Comparison of ENCODE assay signal across 2 cellular contexts in genomic region chr17:42424991-42425610, GRCh38.
TF ChIP-seq lines count a peak whose summit lies in the region.

No MANE protein-coding gene starts in this region.

TF ChIP-seq in SK-N-SH, 30 proteins besides CTCF, POLR2A, EP300 and RAD21 (continued from another document):
- no peak for TF ChIP-seq REST (IDR thresholded peaks at IDR 0.05; ENCODE audit: low read depth, low read length)
- TF ChIP-seq FOXJ3 (CRISPR knock-in tag; IDR thresholded peaks at IDR 0.05): no peak
- TF ChIP-seq TCF12 (IDR thresholded peaks at IDR 0.05): no peak

TF ChIP-seq in SK-N-SH treated with all-trans-retinoic acid at 6 μM for 48 hours, 23 proteins besides CTCF, POLR2A, EP300 and RAD21 (continued from another document):
- no peak for TF ChIP-seq TSHZ2 (CRISPR knock-in tag; IDR thresholded peaks at IDR 0.05)
- TF ChIP-seq ESRRG (CRISPR knock-in tag; IDR thresholded peaks at IDR 0.05): no peak
- no peak for TF ChIP-seq OSR1 (CRISPR knock-in tag; IDR thresholded peaks at IDR 0.05)
- no peak for TF ChIP-seq PPARA (CRISPR knock-in tag; IDR thresholded peaks at IDR 0.05; ENCODE audit: borderline replicate concordance)
- no peak for TF ChIP-seq ZC3H10 (CRISPR knock-in tag; IDR thresholded peaks at IDR 0.05)
- no peak for TF ChIP-seq ZFP30 (CRISPR knock-in tag; IDR thresholded peaks at IDR 0.05)
- TF ChIP-seq POU6F1 (CRISPR knock-in tag; IDR thresholded peaks at IDR 0.05; ENCODE audit: borderline replicate concordance, low read depth): no peak
- no peak for TF ChIP-seq PATZ1 (CRISPR knock-in tag; IDR thresholded peaks at IDR 0.05; ENCODE audit: borderline replicate concordance)
- TF ChIP-seq CSRNP3 (CRISPR knock-in tag; IDR thresholded peaks at IDR 0.05): no peak
TF ChIP-seq in SK-N-SH treated with all-trans-retinoic acid at 6 μM for 48 hours: peak in this region for 0.
